7 cellular contexts compared by ENCODE assay signal in genomic region chr7:21426958-21427860, GRCh38. TPM values are rescaled to one million over a fixed set of nuclear protein-coding genes. Genes with fewer than 3 reads are reported as not detected.
A peak's percentile ranks its signal among the peaks of the same experiment; 100 is the strongest.
DNase-seq lines count a peak whose midpoint lies in the region; ATAC-seq and TF ChIP-seq lines count a peak whose summit lies in the region.

No MANE protein-coding gene starts in this region.

- no peaks in the 10 kb centered on the region for H3K9me3 ChIP-seq in hepatocyte (ENCODE audit: low read depth)

- no peaks in the 10 kb centered on the region for H4K20me1 ChIP-seq in hepatocyte (ENCODE audit: insufficient read depth, poor library complexity, severe bottlenecking)

- peak overlapping the region; percentile 83 for H3K4me2 ChIP-seq in hepatocyte

- DNase-seq in NCI-H2029 (lab: John Stamatoyannopoulos, UW) = peak; percentile 98
- peak; percentile 98 for DNase-seq in T-helper 9 cell
- peak; percentile 100 for DNase-seq in astrocyte of the hippocampus (ENCODE audit: low read depth, low spot score)
- DNase-seq in hepatocyte (ENCODE audit: low spot score) = peak; percentile 99
- DNase-seq in renal cortical epithelial cell (ENCODE audit: low read depth) = peak; percentile 91

- no peaks in the 10 kb centered on the region for H3K27me3 ChIP-seq in hepatocyte

- no peaks in the 10 kb centered on the region for H3K36me3 ChIP-seq in hepatocyte (replicated peaks; ENCODE audit: insufficient read depth, low read depth)

- H3K4me1 ChIP-seq in hepatocyte (ENCODE audit: insufficient read depth) = peaks cover 5% of the 10 kb centered on the region

- H2AFZ ChIP-seq in hepatocyte = peak overlapping the region; percentile 78

- H3K4me3 ChIP-seq in hepatocyte = peak overlapping the region; percentile 53

- no peak for TF ChIP-seq CTCF in hepatocyte (IDR thresholded peaks at IDR 0.05; ENCODE audit: poor library complexity)

- no peaks in the 10 kb centered on the region for H3K9me2 ChIP-seq in hepatocyte (replicated peaks; ENCODE audit: insufficient read depth)

- H3K79me2 ChIP-seq in hepatocyte = peaks cover 6% of the 10 kb centered on the region

- under 1% methylated on average over 51 of the region's 78 CpGs for WGBS in hepatocyte (ENCODE audit: low lambda C conversion rate, missing lambda C conversion rate)

- ATAC-seq in GM18508 (IDR thresholded peaks at IDR 0.05; ENCODE audit: insufficient read depth, unreplicated experiment) (peak; percentile 78), HG02981 (IDR thresholded peaks at IDR 0.05; ENCODE audit: unreplicated experiment) (peak; percentile 75)

- H3K27ac ChIP-seq in hepatocyte = peak overlapping the region; percentile 77

RNA-seq across cellular contexts. Expression of gene SP4, which starts 0.7 kb away (rescaled TPM):
- 7.5 and 8.0 TPM in 2 replicates for total RNA-seq in hepatocyte
- 1.4 and 2.6 TPM in 2 replicates for polyA plus RNA-seq in hepatocyte
- 4.3 and 10.7 TPM in 2 replicates for total RNA-seq in renal cortical epithelial cell

Comparison
In these comparisons a context has a peak if more than half of its experiments do, and no peak if none do; other contexts are left out.
1. Peak in every context shown above with its lines: DNase-seq, ATAC-seq, H3K4me3 ChIP-seq and H3K27ac ChIP-seq.